34 cellular contexts compared by ENCODE assay signal in genomic region chr4:7542781-7543180, GRCh38.
"Had no signal": no experiment of that assay in that cellular context is flagged by ENCODE, and none has a peak within 500 bp of the region (broad histone marks: within the 10 kb centered on the region; RNA-seq: fewer than 3 reads in every experiment).

No MANE protein-coding gene starts in this region.

- H3K36me3 Mint-ChIP-seq: activated CD8-positive, alpha-beta memory T cell treated with anti-CD3 and anti-CD28 coated beads, Interleukin-2, amount 10 ng/mL, durations not matched to agents 7 days and 5 days; activated naive CD4-positive, alpha-beta T cell treated with anti-CD3 and anti-CD28 coated beads, Interleukin-2, amount 10 ng/mL, durations not matched to agents 7 days and 5 days; activated naive CD4-positive, alpha-beta T cell treated with anti-CD3 and anti-CD28 coated beads, Interleukin-2, amount 50 U/mL, for 24 hours; activated naive CD8-positive, alpha-beta T cell; activated naive CD8-positive, alpha-beta T cell treated with anti-CD3 and anti-CD28 coated beads, Interleukin-2, amount 10 ng/mL, durations not matched to agents 7 days and 5 days had no signal

- H3K4me3 Mint-ChIP-seq: activated B cell treated with CpG ODN at 0.5 μM for 24 hours; activated CD4-positive, alpha-beta memory T cell treated with anti-CD3 and anti-CD28 coated beads, Interleukin-2, amount 10 ng/mL, durations not matched to agents 7 days and 5 days; activated CD4-positive, alpha-beta T cell treated with anti-CD3 and anti-CD28 coated beads for 36 hours; activated CD4-positive, alpha-beta T cell treated with anti-CD3 and anti-CD28 coated beads, Interleukin-2, amount 10 ng/mL, durations not matched to agents 7 days and 5 days; activated CD8-positive, alpha-beta memory T cell treated with anti-CD3 and anti-CD28 coated beads, Interleukin-2, amount 10 ng/mL, durations not matched to agents 7 days and 5 days; activated CD8-positive, alpha-beta T cell treated with anti-CD3 and anti-CD28 coated beads, Interleukin-2, amount 10 ng/mL, durations not matched to agents 7 days and 5 days; activated naive CD4-positive, alpha-beta T cell treated with anti-CD3 and anti-CD28 coated beads, Interleukin-2, amount 10 ng/mL, durations not matched to agents 7 days and 5 days; activated naive CD4-positive, alpha-beta T cell treated with anti-CD3 and anti-CD28 coated beads, Interleukin-2, amount 50 U/mL, for 24 hours; activated naive CD8-positive, alpha-beta T cell; activated naive CD8-positive, alpha-beta T cell treated with anti-CD3 and anti-CD28 coated beads, Interleukin-2, amount 10 ng/mL, durations not matched to agents 7 days and 5 days; activated naive CD8-positive, alpha-beta T cell treated with anti-CD3 and anti-CD28 coated beads, Interleukin-2, amount 50 U/mL, for 24 hours; activated T-cell treated with anti-CD3 and anti-CD28 coated beads, Interleukin-2, amount 50 U/mL, for 24 hours; T-helper 1 cell treated with Interleukin-12 subunit alpha and Interleukin-12 subunit beta and Interleukin-4 antibody, amounts not matched to agents 30 μg/mL and 1 μg/mL, for 36 hours; T-helper 2 cell treated with Interferon-gamma antibody and Interleukin-4, amounts not matched to agents 5 μg/mL and 100 μg/mL, for 36 hours had no signal

- H3K27me3 Mint-ChIP-seq: activated B cell treated with CpG ODN at 0.5 μM for 24 hours; activated CD4-positive, alpha-beta memory T cell treated with anti-CD3 and anti-CD28 coated beads, Interleukin-2, amount 10 ng/mL, durations not matched to agents 7 days and 5 days; activated CD4-positive, alpha-beta T cell treated with anti-CD3 and anti-CD28 coated beads for 36 hours; activated CD4-positive, alpha-beta T cell treated with anti-CD3 and anti-CD28 coated beads, Interleukin-2, amount 10 ng/mL, durations not matched to agents 7 days and 5 days; activated CD8-positive, alpha-beta memory T cell treated with anti-CD3 and anti-CD28 coated beads, Interleukin-2, amount 10 ng/mL, durations not matched to agents 7 days and 5 days; activated naive CD4-positive, alpha-beta T cell treated with anti-CD3 and anti-CD28 coated beads, Interleukin-2, amount 10 ng/mL, durations not matched to agents 7 days and 5 days; activated naive CD4-positive, alpha-beta T cell treated with anti-CD3 and anti-CD28 coated beads, Interleukin-2, amount 50 U/mL, for 24 hours; activated naive CD8-positive, alpha-beta T cell; activated naive CD8-positive, alpha-beta T cell treated with anti-CD3 and anti-CD28 coated beads, Interleukin-2, amount 10 ng/mL, durations not matched to agents 7 days and 5 days; activated naive CD8-positive, alpha-beta T cell treated with anti-CD3 and anti-CD28 coated beads, Interleukin-2, amount 50 U/mL, for 24 hours had no signal

- H3K9me3 Mint-ChIP-seq: activated B cell treated with CpG ODN at 0.5 μM for 24 hours; activated naive CD4-positive, alpha-beta T cell treated with anti-CD3 and anti-CD28 coated beads, Interleukin-2, amount 50 U/mL, for 24 hours had no signal

- H3K9me3 ChIP-seq: body of pancreas had no signal

- H3K36me3 ChIP-seq: brain microvascular endothelial cell, breast epithelium had no signal

- H3K27ac ChIP-seq: body of pancreas, brain microvascular endothelial cell, breast epithelium, VCaP had no signal

- H3K27me3 ChIP-seq: body of pancreas, brain microvascular endothelial cell, breast epithelium had no signal

- H3K27ac Mint-ChIP-seq: activated B cell treated with CpG ODN at 0.5 μM for 24 hours; activated CD4-positive, alpha-beta memory T cell treated with anti-CD3 and anti-CD28 coated beads, Interleukin-2, amount 10 ng/mL, durations not matched to agents 7 days and 5 days; activated CD4-positive, alpha-beta T cell treated with anti-CD3 and anti-CD28 coated beads for 36 hours; activated CD8-positive, alpha-beta memory T cell treated with anti-CD3 and anti-CD28 coated beads, Interleukin-2, amount 10 ng/mL, durations not matched to agents 7 days and 5 days; activated CD8-positive, alpha-beta T cell treated with anti-CD3 and anti-CD28 coated beads, Interleukin-2, amount 10 ng/mL, durations not matched to agents 7 days and 5 days; activated naive CD4-positive, alpha-beta T cell treated with anti-CD3 and anti-CD28 coated beads, Interleukin-2, amount 50 U/mL, for 24 hours; activated naive CD8-positive, alpha-beta T cell; activated naive CD8-positive, alpha-beta T cell treated with anti-CD3 and anti-CD28 coated beads, Interleukin-2, amount 10 ng/mL, durations not matched to agents 7 days and 5 days; activated naive CD8-positive, alpha-beta T cell treated with anti-CD3 and anti-CD28 coated beads, Interleukin-2, amount 50 U/mL, for 24 hours; activated T-cell treated with anti-CD3 and anti-CD28 coated beads, Interleukin-2, amount 50 U/mL, for 24 hours; activated T-helper 2 cell treated with anti-CD3 and anti-CD28 coated beads, Interferon-gamma antibody, Interleukin-2, Interleukin-4, amounts not matched to agents 10 μg/mL and 5 μg/mL and 100 μg/mL, durations not matched to agents 14 hours and 24 hours and 36 hours; T-helper 1 cell treated with Interleukin-12 subunit alpha and Interleukin-12 subunit beta and Interleukin-4 antibody, amounts not matched to agents 30 μg/mL and 1 μg/mL, for 36 hours; T-helper 2 cell treated with Interferon-gamma antibody and Interleukin-4, amounts not matched to agents 5 μg/mL and 100 μg/mL, for 36 hours had no signal

- H3K4me3 ChIP-seq: body of pancreas, breast epithelium had no signal

- DNase-seq: activated B cell treated with CpG ODN at 0.5 μM for 24 hours; activated CD4-positive, alpha-beta memory T cell treated with anti-CD3 and anti-CD28 coated beads, Interleukin-2, amount 10 ng/mL, durations not matched to agents 7 days and 5 days; activated CD4-positive, alpha-beta T cell treated with anti-CD3 and anti-CD28 coated beads for 1 hour; activated CD4-positive, alpha-beta T cell treated with anti-CD3 and anti-CD28 coated beads for 36 hours; activated CD4-positive, alpha-beta T cell treated with anti-CD3 and anti-CD28 coated beads for 48 hours; activated CD4-positive, alpha-beta T cell treated with anti-CD3 and anti-CD28 coated beads, Interleukin-2, amount 10 ng/mL, durations not matched to agents 7 days and 5 days; activated CD4-positive, alpha-beta T cell treated with anti-CD3 and anti-CD28 coated beads, Interleukin-2, amount 50 U/mL, for 48 hours; activated CD8-positive, alpha-beta memory T cell treated with anti-CD3 and anti-CD28 coated beads for 24 hours; activated CD8-positive, alpha-beta memory T cell treated with anti-CD3 and anti-CD28 coated beads, Interleukin-2, amount 10 ng/mL, durations not matched to agents 7 days and 5 days; activated CD8-positive, alpha-beta memory T cell treated with anti-CD3 and anti-CD28 coated beads, Interleukin-2, amount 50 U/mL, for 48 hours; activated CD8-positive, alpha-beta T cell treated with anti-CD3 and anti-CD28 coated beads, Interleukin-2, amount 10 ng/mL, durations not matched to agents 7 days and 5 days; activated effector memory CD4-positive, alpha-beta T cell treated with Interleukin-2 at 50 U/mL for 16 hours; activated gamma-delta T cell; activated naive CD4-positive, alpha-beta T cell treated with anti-CD3 and anti-CD28 coated beads, Interleukin-2, amount 10 ng/mL, durations not matched to agents 7 days and 5 days; activated naive CD4-positive, alpha-beta T cell treated with Interleukin-2 at 50 U/mL for 16 hours; activated naive CD8-positive, alpha-beta T cell treated with anti-CD3 and anti-CD28 coated beads, Interleukin-2, amount 10 ng/mL, durations not matched to agents 7 days and 5 days; activated naive CD8-positive, alpha-beta T cell treated with anti-CD3 and anti-CD28 coated beads, Interleukin-2, amount 50 U/mL, for 24 hours; activated T-cell treated with anti-CD3 and anti-CD28 coated beads, Interleukin-2, amount 50 U/mL, for 24 hours; activated T-cell treated with anti-CD3 and anti-CD28 coated beads, Interleukin-2, amount 50 U/mL, for 48 hours; amygdala; body of pancreas; brain microvascular endothelial cell; central memory CD4-positive, alpha-beta T cell; T-helper 1 cell; T-helper 2 cell; T-helper 9 cell had no signal

- H3K4me1 Mint-ChIP-seq: activated B cell treated with CpG ODN at 0.5 μM for 24 hours; activated CD4-positive, alpha-beta T cell treated with anti-CD3 and anti-CD28 coated beads for 36 hours; activated CD8-positive, alpha-beta memory T cell treated with anti-CD3 and anti-CD28 coated beads, Interleukin-2, amount 10 ng/mL, durations not matched to agents 7 days and 5 days; activated naive CD4-positive, alpha-beta T cell treated with anti-CD3 and anti-CD28 coated beads, Interleukin-2, amount 50 U/mL, for 24 hours; activated naive CD8-positive, alpha-beta T cell treated with anti-CD3 and anti-CD28 coated beads, Interleukin-2, amount 10 ng/mL, durations not matched to agents 7 days and 5 days; activated naive CD8-positive, alpha-beta T cell treated with anti-CD3 and anti-CD28 coated beads, Interleukin-2, amount 50 U/mL, for 24 hours had no signal

- H3K4me1 ChIP-seq: breast epithelium had no signal

- ATAC-seq: activated CD4-positive, alpha-beta T cell treated with anti-CD3 and anti-CD28 coated beads for 36 hours; activated CD4-positive, CD25-positive, alpha-beta regulatory T cell treated with anti-CD3 and anti-CD28 coated beads, Interleukin-2, amount 50 U/mL, for 24 hours; activated CD8-positive, alpha-beta memory T cell treated with anti-CD3 and anti-CD28 coated beads, Interleukin-2, amount 10 ng/mL, durations not matched to agents 7 days and 5 days; activated CD8-positive, alpha-beta T cell treated with anti-CD3 and anti-CD28 coated beads, Interleukin-2, amount 10 ng/mL, durations not matched to agents 7 days and 5 days; activated naive CD8-positive, alpha-beta T cell treated with anti-CD3 and anti-CD28 coated beads, Interleukin-2, amount 50 U/mL, for 24 hours; body of pancreas had no signal
